ENCODE assay signal across 23 cellular contexts in the genomic region with DNA sequence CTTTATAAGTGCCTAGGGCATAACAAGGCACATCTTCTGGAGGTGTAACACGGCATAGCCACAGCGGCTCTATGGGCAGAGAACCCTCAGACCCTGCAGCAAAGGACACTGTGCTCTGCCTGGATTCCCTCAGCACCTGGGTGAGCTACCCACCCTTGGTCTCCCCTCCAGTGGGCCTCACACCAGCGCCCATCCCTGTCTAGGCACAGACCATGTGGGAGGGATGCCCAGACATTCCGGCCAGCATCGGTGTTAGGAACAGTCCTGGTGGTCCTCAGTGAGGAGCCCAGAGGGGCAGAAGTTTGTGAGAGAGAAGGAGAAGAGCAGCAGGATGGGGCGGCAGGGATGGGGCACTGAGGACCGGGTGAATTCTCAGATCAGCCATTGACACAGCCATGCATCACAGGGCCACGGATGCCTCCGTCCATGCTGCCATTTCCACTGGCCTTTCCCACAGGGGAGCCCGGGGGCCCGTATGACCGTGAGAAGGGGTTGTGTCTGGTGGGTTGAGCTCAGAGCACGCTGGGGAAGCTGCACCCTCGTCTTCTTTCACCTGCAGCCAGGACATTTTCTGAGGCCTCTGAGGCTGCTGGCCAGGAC.
A peak's percentile ranks its signal among the peaks of the same experiment; 100 is the strongest.
DNase-seq lines count a peak whose midpoint lies in the region; ATAC-seq and TF ChIP-seq lines count a peak whose summit lies in the region.
"Had no signal": no experiment of that assay in that cellular context is flagged by ENCODE, and none has a peak within 500 bp of the region (broad histone marks: within the 10 kb centered on the region; RNA-seq: fewer than 3 reads in every experiment).

No MANE protein-coding gene starts in this region.

- H3K27ac ChIP-seq in RWPE2 (ENCODE audit: poor library complexity, severe bottlenecking) (no peak overlapping the region), upper lobe of right lung (no peak overlapping the region)
- H3K27ac ChIP-seq: BLaER1, PC-9, RWPE1 had no signal

- H3K27me3 Mint-ChIP-seq in nephron (ENCODE audit: low read depth), result peaks cover 52% of the 10 kb centered on the region

- peaks cover 4% of the 10 kb centered on the region for H3K36me3 Mint-ChIP-seq in nephron (ENCODE audit: low read depth)

- H3K27ac Mint-ChIP-seq in nephron, result peak overlapping the region in 2 of 3 experiments; percentile 14 to 34
- H3K27ac Mint-ChIP-seq: CD4-positive, alpha-beta T cell; HFFc6 had no signal

- peaks cover 18% of the 10 kb centered on the region for H3K9me3 Mint-ChIP-seq in nephron

- H3K27me3 ChIP-seq in RWPE2 (ENCODE audit: insufficient read depth, poor library complexity, severe bottlenecking), result peaks cover 20% of the 10 kb centered on the region
- H3K27me3 ChIP-seq in upper lobe of right lung, result no peaks in the 10 kb centered on the region

- H3K4me3 Mint-ChIP-seq in nephron, result no peak overlapping the region
- H3K4me3 Mint-ChIP-seq: CD4-positive, alpha-beta T cell; HFFc6 had no signal

- H3K9me3 ChIP-seq in RWPE2 (ENCODE audit: severe bottlenecking) (no peaks in the 10 kb centered on the region), upper lobe of right lung (no peaks in the 10 kb centered on the region)

- ATAC-seq in RWPE2 (ENCODE audit: low read depth), result no peak
- peak; percentile 25 for ATAC-seq in upper lobe of right lung
- ATAC-seq in GM21723 (IDR thresholded peaks at IDR 0.05; ENCODE audit: unreplicated experiment), result no peak

- DNase-seq in RWPE2 (ENCODE audit: low spot score) (peak; percentile 35), islet precursor cell (peak; percentile 51), upper lobe of right lung (peak; percentile 66), NCI-H1436 (lab: John Stamatoyannopoulos, UW) (no peak), GF-D8 (lab: John Stamatoyannopoulos, UW) (no peak)
- DNase-seq: CD4-positive, alpha-beta T cell; COR-L47; DMS79; H7; HFFc6; MM.1S; NCI-H1048; NCI-H1417 treated with DMSO at 0.1 percent for 48 hours; NCI-H187 treated with DMSO at 0.1 percent for 48 hours; NCI-H2107; NCI-H2227 treated with DMSO at 0.1 percent for 48 hours; NCI-H510A; PC-9; SIG-M5 had no signal

- intact Hi-C loops in upper lobe of right lung (cut with DNase I), result no loop called here

- H3K4me3 ChIP-seq in RWPE2 (ENCODE audit: severe bottlenecking), result no peak overlapping the region
- H3K4me3 ChIP-seq in upper lobe of right lung, result no peak overlapping the region
- H3K4me3 ChIP-seq: BLaER1, PC-9 had no signal

- TF ChIP-seq CTCF in RWPE2 (IDR thresholded peaks at IDR 0.05; ENCODE audit: poor library complexity, severe bottlenecking) (no peak), nephron (IDR thresholded peaks at IDR 0.05; ENCODE audit: unreplicated experiment in 3 of 3) (no peak), upper lobe of right lung (IDR thresholded peaks at IDR 0.05) (no peak)

- H3K36me3 ChIP-seq in RWPE2 (ENCODE audit: low read depth) (no peaks in the 10 kb centered on the region), upper lobe of right lung (no peaks in the 10 kb centered on the region)
- H3K36me3 ChIP-seq: BLaER1 had no signal

- H3K4me1 Mint-ChIP-seq in nephron, result no peaks in the 10 kb centered on the region

- H3K4me1 ChIP-seq in RWPE2 (ENCODE audit: insufficient read depth, poor library complexity, severe bottlenecking) (no peaks in the 10 kb centered on the region), upper lobe of right lung (no peaks in the 10 kb centered on the region)

Comparison
In these comparisons a context has a peak if more than half of its experiments do, and no peak if none do; other contexts are left out.
1. DNase-seq: peak in RWPE2 (single experiment), islet precursor cell (single experiment) and upper lobe of right lung (single experiment); none in NCI-H1436 (single experiment) and GF-D8 (single experiment).